In genomic region chr3:172595648-172596393, GRCh38 we compare ENCODE assay signal across 8 cellular contexts.
A peak's percentile ranks its signal among the peaks of the same experiment; 100 is the strongest.
DNase-seq lines count a peak whose midpoint lies in the region; FAIRE-seq and TF ChIP-seq lines count a peak whose summit lies in the region.

No MANE protein-coding gene starts in this region.

- H3K27ac ChIP-seq in VCaP (peak overlapping the region; percentile 87), vagina (peak overlapping the region; percentile 71)

- in situ Hi-C loops in HAP-1 (cut with MboI; ENCODE audit: low sequenced_read_pairs): loop anchor here (10.0 kb wide), 1 partner anchor 111 kb away; no protein-coding TSS in a partner anchor

- peak; percentile 86 for FAIRE-seq in endometrium (lab: Jason Lieb, UNC)

- TF ChIP-seq CTCF in VCaP (conservative IDR thresholded peaks at IDR 0.05) (peak; percentile 88), vagina (IDR thresholded peaks at IDR 0.05) (peak; percentile 50 to 75 (median 66))

- H3K36me3 ChIP-seq in HAP-1 (replicated peaks) (no peaks in the 10 kb centered on the region; the same call in 1 of the 2 replicates), mucosa of stomach (ENCODE audit: control insufficient read depth, insufficient read depth, low read length) (no peaks in the 10 kb centered on the region), vagina (no peaks in the 10 kb centered on the region)

- H3K27me3 ChIP-seq in HAP-1 (ENCODE audit: low read depth) (no peaks in the 10 kb centered on the region), mucosa of stomach (ENCODE audit: control insufficient read depth, insufficient read depth, low read length) (no peaks in the 10 kb centered on the region), vagina (no peaks in the 10 kb centered on the region)

- H3K4me1 ChIP-seq in HAP-1 (peaks cover 5% of the 10 kb centered on the region; the same call in 1 of the 2 replicates), mucosa of stomach (ENCODE audit: control insufficient read depth, insufficient read depth, low read length) (peaks cover 36% of the 10 kb centered on the region), vagina (peaks cover 12% of the 10 kb centered on the region)

- H3K9me3 ChIP-seq in HAP-1 (no peaks in the 10 kb centered on the region), mucosa of stomach (ENCODE audit: control insufficient read depth, low read length) (no peaks in the 10 kb centered on the region), vagina (no peaks in the 10 kb centered on the region)

- H3K9ac ChIP-seq in mucosa of stomach (ENCODE audit: low read length): peak overlapping the region; percentile 51

- intact Hi-C loops in vagina (cut with DNase I): loop anchor here (10.0 kb wide), 1 partner anchor 81 kb away; no protein-coding TSS in a partner anchor

- TF ChIP-seq POLR2A in vagina (IDR thresholded peaks at IDR 0.05): no peak

- peak; percentile 18 for DNase-seq in activated CD4-positive, alpha-beta T cell treated with anti-CD3 and anti-CD28 coated beads for 1 hour
- no peak for DNase-seq in activated CD4-positive, alpha-beta T cell treated with anti-CD3 and anti-CD28 coated beads, Interleukin-2, amount 50 U/mL, for 1 hour
- DNase-seq in HAP-1 (ENCODE audit: low spot score in 2 of 2) (peak; percentile 32 to 61), NCI-H1048 (lab: John Stamatoyannopoulos, UW) (peak; percentile 19), vagina (ENCODE audit: extremely low spot score in 2 of 2) (no peak)

- H3K4me3 ChIP-seq in HAP-1 (no peak overlapping the region), mucosa of stomach (ENCODE audit: low read length) (peak overlapping the region; percentile 23), vagina (peak overlapping the region; percentile 23 to 28)

Comparison
In these comparisons a context has a peak if more than half of its experiments do, and no peak if none do; other contexts are left out.
1. DNase-seq: peak in activated CD4-positive, alpha-beta T cell treated with anti-CD3 and anti-CD28 coated beads for 1 hour (single experiment), HAP-1 (2 of 2) and NCI-H1048 (single experiment); none in activated CD4-positive, alpha-beta T cell treated with anti-CD3 and anti-CD28 coated beads, Interleukin-2, amount 50 U/mL, for 1 hour (single experiment) and vagina (0 of 2).